In the genomic region with DNA sequence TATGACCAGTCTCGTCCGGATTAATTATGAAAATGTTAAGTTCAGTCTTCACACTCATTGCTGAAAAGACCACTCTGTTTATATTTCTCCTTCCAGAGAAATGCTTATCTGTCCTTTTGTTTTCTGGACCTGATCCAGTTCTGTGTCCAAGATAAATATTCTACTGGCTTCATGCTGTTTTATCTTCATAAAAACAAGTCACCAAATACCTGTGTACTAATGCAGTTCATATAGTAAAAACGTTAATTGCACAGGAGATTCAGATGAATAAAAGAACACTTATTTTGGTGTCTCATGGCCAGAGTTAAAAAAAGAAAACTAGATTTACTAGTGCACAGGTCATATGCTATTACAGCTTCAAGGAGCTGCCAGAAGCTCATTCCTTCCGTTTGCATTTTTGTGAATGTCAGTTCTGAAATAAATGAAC, we compare ENCODE assay signal across 13 cellular contexts. TPM values are rescaled to one million over a fixed set of nuclear protein-coding genes. Genes with fewer than 3 reads are reported as not detected.
DNase-seq lines count a peak whose midpoint lies in the region; ATAC-seq and TF ChIP-seq lines count a peak whose summit lies in the region.
"Had no signal": no experiment of that assay in that cellular context is flagged by ENCODE, and none has a peak within 500 bp of the region (broad histone marks: within the 10 kb centered on the region; RNA-seq: fewer than 3 reads in every experiment).

No MANE protein-coding gene starts in this region.

- H3K27me3 ChIP-seq in esophagus squamous epithelium, result no peaks in the 10 kb centered on the region

- H3K27ac Mint-ChIP-seq in nephron, result peak overlapping the region; percentile 93 to 98 (median 94)
- no peak overlapping the region for H3K27ac Mint-ChIP-seq in activated CD4-positive, alpha-beta memory T cell treated with anti-CD3 and anti-CD28 coated beads, Interleukin-2, amount 10 ng/mL, durations not matched to agents 7 days and 5 days
- H3K27ac Mint-ChIP-seq: B cell had no signal

- no peak for TF ChIP-seq POLR2A in esophagus squamous epithelium (IDR thresholded peaks at IDR 0.05)

- H3K4me3 ChIP-seq in esophagus squamous epithelium, result no peak overlapping the region
- H3K4me3 ChIP-seq: GM23338 had no signal

- no peak for ATAC-seq in HG03342 (IDR thresholded peaks at IDR 0.05; ENCODE audit: unreplicated experiment)
- no peak for ATAC-seq in GM19023 (IDR thresholded peaks at IDR 0.05; ENCODE audit: unreplicated experiment)
- ATAC-seq: GM23338 had no signal

- peaks cover 61% of the 10 kb centered on the region for H3K4me1 Mint-ChIP-seq in nephron
- peaks cover 27% of the 10 kb centered on the region for H3K4me1 Mint-ChIP-seq in activated CD4-positive, alpha-beta memory T cell treated with anti-CD3 and anti-CD28 coated beads, Interleukin-2, amount 10 ng/mL, durations not matched to agents 7 days and 5 days
- H3K4me1 Mint-ChIP-seq: B cell had no signal

- H3K36me3 Mint-ChIP-seq in nephron (ENCODE audit: low read depth), result no peaks in the 10 kb centered on the region
- no peaks in the 10 kb centered on the region for H3K36me3 Mint-ChIP-seq in activated CD4-positive, alpha-beta memory T cell treated with anti-CD3 and anti-CD28 coated beads, Interleukin-2, amount 10 ng/mL, durations not matched to agents 7 days and 5 days (ENCODE audit: low read depth)

- no peaks in the 10 kb centered on the region for H3K36me3 ChIP-seq in esophagus squamous epithelium

- H3K4me1 ChIP-seq in esophagus squamous epithelium, result peaks cover 9 to 59% (median 28%) of the 10 kb centered on the region in 3 donors

- H3K27me3 Mint-ChIP-seq in nephron (ENCODE audit: low read depth), result no peaks in the 10 kb centered on the region
- no peaks in the 10 kb centered on the region for H3K27me3 Mint-ChIP-seq in activated CD4-positive, alpha-beta memory T cell treated with anti-CD3 and anti-CD28 coated beads, Interleukin-2, amount 10 ng/mL, durations not matched to agents 7 days and 5 days

- WGBS in esophagus squamous epithelium, 2 donors, result 35 to 45% methylated on average over 4 of the region's 4 CpGs

- POLR2A ChIA-PET in activated CD4-positive, alpha-beta memory T cell treated with anti-CD3 and anti-CD28 coated beads, Interleukin-2, amount 10 ng/mL, durations not matched to agents 7 days and 5 days (lab: Charles Lee), result no interaction called here

- H3K4me3 Mint-ChIP-seq in nephron, result peak overlapping the region; percentile 16 to 55 (median 51)
- H3K4me3 Mint-ChIP-seq in activated CD4-positive, alpha-beta memory T cell treated with anti-CD3 and anti-CD28 coated beads, Interleukin-2, amount 10 ng/mL, durations not matched to agents 7 days and 5 days, result no peak overlapping the region
- H3K4me3 Mint-ChIP-seq: B cell, GM23338 had no signal

- H3K27ac ChIP-seq in 22Rv1 (0 out of 2 replicates have a peak overlapping the region, but pooled peaks have one; percentile 3), esophagus squamous epithelium (peak overlapping the region in 3 of 4 donors; percentile 11 to 51 (median 38))

- H3K9me3 ChIP-seq in esophagus squamous epithelium, result no peaks in the 10 kb centered on the region

- DNase-seq in NCI-H69 (lab: John Stamatoyannopoulos, UW) (peak; percentile 51), esophagus squamous epithelium (lab: John Stamatoyannopoulos, UW) (no peak)
- no peak for DNase-seq in activated CD8-positive, alpha-beta memory T cell treated with anti-CD3 and anti-CD28 coated beads, Interleukin-2, amount 50 U/mL, for 48 hours
- DNase-seq in activated CD4-positive, alpha-beta memory T cell treated with anti-CD3 and anti-CD28 coated beads, Interleukin-2, amount 10 ng/mL, durations not matched to agents 7 days and 5 days, result no peak
- DNase-seq: activated CD4-positive, CD25-positive, alpha-beta regulatory T cell treated with anti-CD3 and anti-CD28 coated beads, Interleukin-2, amount 50 U/mL, for 72 hours; activated naive CD4-positive, alpha-beta T cell; NCI-H2081 treated with DMSO at 0.1 percent for 48 hours had no signal

- no peaks in the 10 kb centered on the region for H3K9me3 Mint-ChIP-seq in nephron
- H3K9me3 Mint-ChIP-seq in activated CD4-positive, alpha-beta memory T cell treated with anti-CD3 and anti-CD28 coated beads, Interleukin-2, amount 10 ng/mL, durations not matched to agents 7 days and 5 days, result no peaks in the 10 kb centered on the region
- H3K9me3 Mint-ChIP-seq: GM23338 had no signal

- CTCF ChIA-PET in activated CD4-positive, alpha-beta memory T cell treated with anti-CD3 and anti-CD28 coated beads, Interleukin-2, amount 10 ng/mL, durations not matched to agents 7 days and 5 days (lab: Charles Lee), result interaction anchor here (0.6 kb wide), 1 partner anchor 56 kb away, joined by 3 read pairs; no protein-coding TSS in a partner anchor

- TF ChIP-seq CTCF in 22Rv1 (IDR thresholded peaks at IDR 0.05) (no peak), esophagus squamous epithelium (IDR thresholded peaks at IDR 0.05) (no peak), nephron (IDR thresholded peaks at IDR 0.05; ENCODE audit: unreplicated experiment in 3 of 3) (no peak)

- intact Hi-C loops in esophagus squamous epithelium (cut with DNase I), result no loop called here

RNA-seq across cellular contexts. Expression of a gene that starts 17.3 kb away (rescaled TPM):
- total RNA-seq in esophagus squamous epithelium, result 10 to 100 TPM in 3 of 4 donors, 1 to 10 TPM in 1; 6.0 to 28.8 (median 12.4) TPM
- total RNA-seq in activated CD4-positive, alpha-beta memory T cell treated with anti-CD3 and anti-CD28 coated beads, Interleukin-2, amount 10 ng/mL, durations not matched to agents 7 days and 5 days, result 10 to 100 TPM; 16.9 to 17.3 TPM
